7 cellular contexts compared by ENCODE assay signal in the genomic region with DNA sequence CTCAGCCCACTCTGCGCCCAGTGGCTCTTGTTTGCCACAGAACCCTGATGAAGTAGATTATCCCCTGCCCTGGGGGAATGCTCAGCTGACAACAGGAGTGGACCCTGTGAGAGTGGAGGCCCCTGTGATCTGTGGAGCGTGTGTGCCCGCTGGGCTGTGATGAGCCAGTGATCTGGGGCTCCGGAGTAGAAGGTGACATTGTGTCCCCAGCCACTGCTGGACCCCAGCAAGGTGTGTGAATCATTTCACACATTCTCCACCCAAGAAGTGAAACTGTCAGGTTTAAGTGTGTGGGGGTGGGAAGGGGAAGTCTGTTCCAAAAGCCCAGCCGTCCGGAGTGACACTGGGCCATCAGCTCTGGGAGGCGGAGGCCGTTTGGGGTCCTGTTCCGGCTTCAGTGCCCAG. TPM values are rescaled to one million over a fixed set of nuclear protein-coding genes. Genes with fewer than 3 reads are reported as not detected.
A peak's percentile ranks its signal among the peaks of the same experiment; 100 is the strongest.
DNase-seq lines count a peak whose midpoint lies in the region; ATAC-seq and TF ChIP-seq lines count a peak whose summit lies in the region.

No MANE protein-coding gene starts in this region.

- H4K5ac ChIP-seq in H9 (ENCODE audit: insufficient read length, low read depth, low read length) = no peak overlapping the region

- no peak overlapping the region for H3K27ac ChIP-seq in H9 (ENCODE audit: insufficient read length, low read depth, low read length)
- H3K27ac ChIP-seq in spleen = peak overlapping the region in 6 of 8 donors; percentile 38 to 91 (median 79)

- POLR2A ChIA-PET in activated B cell treated with CpG ODN at 0.5 μM for 24 hours (lab: Charles Lee) = interaction anchor here (0.6 to 4.3 kb wide), 18 partner anchors 10 to 967 kb away, joined by 3 to 44 read pairs (median 5); a partner anchor contains a TSS

- no peak overlapping the region for H4K91ac ChIP-seq in H9 (ENCODE audit: insufficient read length, low read depth, low read length)

- DNase-seq in H9 (peak; percentile 20), activated B cell treated with CpG ODN at 0.5 μM for 24 hours (no peak), spleen (peak; percentile 80), NCI-H526 (lab: John Stamatoyannopoulos, UW) (no peak), MG63 (no peak)

- peak; percentile 40 for ATAC-seq in GM18907 (IDR thresholded peaks at IDR 0.05; ENCODE audit: unreplicated experiment)
- peak; percentile 57 for ATAC-seq in activated B cell treated with CpG ODN at 0.5 μM for 24 hours (ENCODE audit: low read depth)
- ATAC-seq in HG03521 (IDR thresholded peaks at IDR 0.05; ENCODE audit: unreplicated experiment) = no peak

- no peak overlapping the region for H2BK20ac ChIP-seq in H9 (ENCODE audit: low read depth, low read length, poor library complexity, severe bottlenecking)

- peaks cover 30 to 59% of the 10 kb centered on the region in 2 experiments for H3K4me1 Mint-ChIP-seq in H9
- peaks cover 86% of the 10 kb centered on the region for H3K4me1 Mint-ChIP-seq in activated B cell treated with CpG ODN at 0.5 μM for 24 hours

- H3K9me3 Mint-ChIP-seq in H9 (no peaks in the 10 kb centered on the region), activated B cell treated with CpG ODN at 0.5 μM for 24 hours (no peaks in the 10 kb centered on the region)

- H2AFZ ChIP-seq in H9 (ENCODE audit: low read length) = no peak overlapping the region

- no peak overlapping the region for H3K23ac ChIP-seq in H9 (ENCODE audit: insufficient read length, low read depth, low read length)

- no peak overlapping the region for H3K4me2 ChIP-seq in H9 (ENCODE audit: insufficient read depth, insufficient read length, low read length)

- intact Hi-C loops in activated B cell treated with CpG ODN at 0.5 μM for 24 hours (cut with micrococcal nuclease) (loop anchor here (1.0 to 2.0 kb wide), 10 partner anchors 8 to 438 kb away; a partner anchor contains a TSS), spleen (cut with DNase I; ENCODE audit: low total_unique reads) (no loop called here)

- CTCF ChIA-PET in activated B cell treated with CpG ODN at 0.5 μM for 24 hours (lab: Charles Lee) = interaction anchor here (2.7 kb wide), 1 partner anchor 24 kb away, joined by 14 read pairs; no protein-coding TSS in a partner anchor

- H3K27me3 ChIP-seq in H9 (ENCODE audit: insufficient read depth, low read length) = no peaks in the 10 kb centered on the region
- H3K27me3 ChIP-seq in spleen (replicated peaks in 1 of 7) = no peaks in the 10 kb centered on the region
- H3K27me3 ChIP-seq in MG63 = no peaks in the 10 kb centered on the region

- no peak overlapping the region for H2BK120ac ChIP-seq in H9 (ENCODE audit: low read depth, low read length, poor library complexity, severe bottlenecking)

- no peak overlapping the region for H2AK5ac ChIP-seq in H9 (ENCODE audit: insufficient read length, low read length)

- H2BK15ac ChIP-seq in H9 (ENCODE audit: low read depth, low read length) = no peak overlapping the region

- H4K8ac ChIP-seq in H9 (replicated peaks; ENCODE audit: insufficient read length, low read depth, low read length) = no peak overlapping the region

- H3K36me3 Mint-ChIP-seq in H9 (ENCODE audit: insufficient read depth in 1 of 3, low read depth in 3 of 3) (no peaks in the 10 kb centered on the region), activated B cell treated with CpG ODN at 0.5 μM for 24 hours (ENCODE audit: low read depth) (no peaks in the 10 kb centered on the region)

- H3K4ac ChIP-seq in H9 (ENCODE audit: low read depth, low read length) = no peak overlapping the region

- H3K27me3 Mint-ChIP-seq in H9 (ENCODE audit: low read depth) = peaks cover 10% of the 10 kb centered on the region
- H3K27me3 Mint-ChIP-seq in activated B cell treated with CpG ODN at 0.5 μM for 24 hours = no peaks in the 10 kb centered on the region

- no peaks in the 10 kb centered on the region for H3K79me1 ChIP-seq in H9 (ENCODE audit: insufficient read depth, low read depth, low read length, poor library complexity, severe bottlenecking)

- no peak for TF ChIP-seq POLR2A in spleen (IDR thresholded peaks at IDR 0.05)

- peak overlapping the region in 4 of 8 donors; percentile 16 to 61 (median 18) for H3K4me3 ChIP-seq in spleen
- H3K4me3 ChIP-seq in MG63 = no peak overlapping the region

- H3K27ac Mint-ChIP-seq in H9 = peak overlapping the region in 1 of 3 experiments; percentile 80; a peak in 2 of 7 replicates
- peak overlapping the region; percentile 98 for H3K27ac Mint-ChIP-seq in activated B cell treated with CpG ODN at 0.5 μM for 24 hours

- no peak overlapping the region for H2BK5ac ChIP-seq in H9 (ENCODE audit: insufficient read length, low read length)

- no peaks in the 10 kb centered on the region; the same call in 1 of the 2 replicates for H3K79me2 ChIP-seq in H9 (ENCODE audit: insufficient read depth, low read length)

- no peak overlapping the region for H3K18ac ChIP-seq in H9 (ENCODE audit: insufficient read length, low read depth, low read length)

- no peaks in the 10 kb centered on the region; the same call in 1 of the 2 replicates for H3K4me1 ChIP-seq in H9 (ENCODE audit: insufficient read depth, low read length)
- H3K4me1 ChIP-seq in spleen = peaks cover 13 to 92% (median 51%) of the 10 kb centered on the region in 6 donors

- H3K56ac ChIP-seq in H9 (ENCODE audit: insufficient read length, low read depth, low read length) = no peak overlapping the region

- no peaks in the 10 kb centered on the region for H3K36me3 ChIP-seq in spleen
- no peaks in the 10 kb centered on the region for H3K36me3 ChIP-seq in MG63

- H3K9ac ChIP-seq in H9 (ENCODE audit: extremely low read depth, insufficient read length, low read length) = no peak overlapping the region

- H3K23me2 ChIP-seq in H9 (ENCODE audit: insufficient read length, low read depth, low read length, poor library complexity, severe bottlenecking) = no peaks in the 10 kb centered on the region

- H3K4me3 Mint-ChIP-seq in H9 (no peak overlapping the region), activated B cell treated with CpG ODN at 0.5 μM for 24 hours (peak overlapping the region; percentile 85)

- H3K9me3 ChIP-seq in H9 (ENCODE audit: control insufficient read depth, low read depth, low read length) = no peaks in the 10 kb centered on the region
- H3K9me3 ChIP-seq in spleen = no peaks in the 10 kb centered on the region
- no peaks in the 10 kb centered on the region for H3K9me3 ChIP-seq in MG63

- no peak overlapping the region for H2BK12ac ChIP-seq in H9 (ENCODE audit: insufficient read length, low read depth, low read length)

- H3K14ac ChIP-seq in H9 (ENCODE audit: insufficient read depth, low read length) = no peak overlapping the region

- TF ChIP-seq CTCF in H9 (conservative IDR thresholded peaks at IDR 0.05) = no peak
- TF ChIP-seq CTCF in activated B cell treated with CpG ODN at 0.5 μM for 24 hours (IDR thresholded peaks at IDR 0.05) = no peak
- no peak for TF ChIP-seq CTCF in spleen (IDR thresholded peaks at IDR 0.05 in 8 of 11, conservative IDR thresholded peaks at IDR 0.05 in 3 of 11)

- H3T11ph ChIP-seq in H9 (ENCODE audit: low read length) = no peak overlapping the region

- no peaks in the 10 kb centered on the region for H4K20me1 ChIP-seq in H9 (ENCODE audit: control insufficient read depth, insufficient read depth, insufficient read length)

- no CpG with 5 or more reads among the region's 9 CpGs for WGBS in H9 (ENCODE audit: extremely low coverage, insufficient read length, low lambda C conversion rate)
- 47 to 55% (median 51%) methylated on average over 6 to 9 of the region's 9 CpGs for WGBS in spleen, 5 donors

RNA-seq across cellular contexts. Expression of a gene that starts 33.1 kb away (rescaled TPM):
- 19.8 and 20.4 TPM in 2 replicates for total RNA-seq in H9 (2021)
- total RNA-seq in activated B cell treated with CpG ODN at 0.5 μM for 24 hours = 39.3 and 45.6 TPM in 2 replicates
- total RNA-seq in spleen = 10 to 100 TPM; 20.8 to 46.1 (median 33.1) TPM
- 10 to 100 TPM; 16.0 to 26.3 (median 21.5) TPM for polyA plus RNA-seq in spleen
- total RNA-seq in MG63 (2014; rRNA removed; shearing (Covaris generic); ENCODE audit: low replicate concordance) = 3.4 and 10.8 TPM in 2 replicates

RNA-seq across cellular contexts. Expression of a gene that starts 49.6 kb away (rescaled TPM):
- total RNA-seq in H9 (2021) = 21.2 and 22.6 TPM in 2 replicates
- total RNA-seq in activated B cell treated with CpG ODN at 0.5 μM for 24 hours = 9.0 and 12.3 TPM in 2 replicates
- 10 to 100 TPM in 2 of 7 donors, 1 to 10 TPM in 5; 4.3 to 12.7 (median 8.0) TPM for total RNA-seq in spleen
- polyA plus RNA-seq in spleen = 10 to 100 TPM in 2 of 3 donors, 1 to 10 TPM in 1; 8.2 to 13.1 (median 11.4) TPM
- 0.30 and 0.59 TPM in 2 replicates for total RNA-seq in MG63 (2014; rRNA removed; shearing (Covaris generic); ENCODE audit: low replicate concordance)

Comparison
In these comparisons a context has a peak if more than half of its experiments do, and no peak if none do; other contexts are left out.
1. DNase-seq: peak in H9 (single experiment) and spleen (single experiment); none in activated B cell treated with CpG ODN at 0.5 μM for 24 hours (single experiment), NCI-H526 (0 of 2) and MG63 (single experiment).